In genomic region chr14:90903101-90903500, GRCh38 we compare ENCODE assay signal across 8 cellular contexts.
DNase-seq lines count a peak whose midpoint lies in the region; TF ChIP-seq lines count a peak whose summit lies in the region.

No MANE protein-coding gene starts in this region.

- H3K27me3 Mint-ChIP-seq in activated T-cell treated with anti-CD3 and anti-CD28 coated beads, Interleukin-2, amount 50 U/mL, for 24 hours, result no peaks in the 10 kb centered on the region

- peaks cover 50% of the 10 kb centered on the region for H3K36me3 Mint-ChIP-seq in activated T-cell treated with anti-CD3 and anti-CD28 coated beads, Interleukin-2, amount 50 U/mL, for 24 hours (ENCODE audit: low read depth)

- peak; percentile 87 for TF ChIP-seq RAD21 in neural cell (conservative IDR thresholded peaks at IDR 0.05)

- H3K27me3 ChIP-seq in neural cell (ENCODE audit: insufficient read depth, low read depth, low read length), result no peaks in the 10 kb centered on the region

- no peaks in the 10 kb centered on the region for H3K79me2 ChIP-seq in neural cell (replicated peaks; ENCODE audit: insufficient read depth, low read length)

- H3K4me1 Mint-ChIP-seq in activated T-cell treated with anti-CD3 and anti-CD28 coated beads, Interleukin-2, amount 50 U/mL, for 24 hours (ENCODE audit: low read depth), result peaks cover 41% of the 10 kb centered on the region

- H3K4me3 Mint-ChIP-seq in activated T-cell treated with anti-CD3 and anti-CD28 coated beads, Interleukin-2, amount 50 U/mL, for 24 hours, result no peak overlapping the region

- no peak overlapping the region for H2AFZ ChIP-seq in neural cell (ENCODE audit: low read depth, low read length)

- peak overlapping the region; percentile 68 for H3K27ac Mint-ChIP-seq in activated T-cell treated with anti-CD3 and anti-CD28 coated beads, Interleukin-2, amount 50 U/mL, for 24 hours

- no peaks in the 10 kb centered on the region for H3K9me3 ChIP-seq in neural cell (ENCODE audit: low read length)

- H3K4me2 ChIP-seq in neural cell (ENCODE audit: low read length), result no peak overlapping the region

- no peaks in the 10 kb centered on the region for H3F3A ChIP-seq in neural cell (ENCODE audit: insufficient read depth, low read length, poor library complexity, severe bottlenecking)

- peak; percentile 86 for TF ChIP-seq CTCF in neural cell (IDR thresholded peaks at IDR 0.05; ENCODE audit: poor library complexity, severe bottlenecking)

- no peak overlapping the region for H3K27ac ChIP-seq in neural cell (ENCODE audit: low read length)

- H3K36me3 ChIP-seq in neural cell (ENCODE audit: insufficient read depth, low read length), result no peaks in the 10 kb centered on the region

- H3K4me3 ChIP-seq in neural cell (ENCODE audit: low read length), result no peak overlapping the region

- TF ChIP-seq EP300 in neural cell (conservative IDR thresholded peaks at IDR 0.05; ENCODE audit: poor library complexity, severe bottlenecking), result no peak

- peak; percentile 21 for DNase-seq in GM04504 (ENCODE audit: low read depth)
- DNase-seq in HS-27A (ENCODE audit: low read depth), result peak; percentile 15
- DNase-seq in NOMO-1 treated with dmso at 0.1 percent for 144 hours (lab: John Stamatoyannopoulos, UW; ENCODE audit: unreplicated experiment), result peak; percentile 36
- DNase-seq in activated T-cell treated with anti-CD3 and anti-CD28 coated beads, Interleukin-2, amount 50 U/mL, for 24 hours, result peak; percentile 46
- DNase-seq in fibroblast of gingiva (ENCODE audit: low read depth), result peak; percentile 54
- DNase-seq in superior temporal gyrus (ENCODE audit: extremely low spot score), result peak; percentile 92
- DNase-seq in ecto neural progenitor cell (ENCODE audit: low spot score), result no peak

- H4K20me1 ChIP-seq in neural cell (ENCODE audit: insufficient read depth), result no peaks in the 10 kb centered on the region

- H3K9ac ChIP-seq in neural cell (ENCODE audit: low read length), result no peak overlapping the region

- H3K9me2 ChIP-seq in neural cell (ENCODE audit: insufficient read depth, low read length), result no peaks in the 10 kb centered on the region

- H3K9me3 Mint-ChIP-seq in activated T-cell treated with anti-CD3 and anti-CD28 coated beads, Interleukin-2, amount 50 U/mL, for 24 hours, result no peaks in the 10 kb centered on the region

TF ChIP-seq in neural cell, 6 proteins besides CTCF, POLR2A, EP300 and RAD21:
- TF ChIP-seq SMC3 (conservative IDR thresholded peaks at IDR 0.05; ENCODE audit: poor library complexity) (peak; percentile 84), TAF1 (IDR thresholded peaks at IDR 0.05; ENCODE audit: low read depth) (no peak)
